In genomic region chr17:74512041-74512440, GRCh38 we compare ENCODE assay signal across 14 cellular contexts. TPM values are rescaled to one million over a fixed set of nuclear protein-coding genes. Genes with fewer than 3 reads are reported as not detected.
DNase-seq lines count a peak whose midpoint lies in the region; ATAC-seq and TF ChIP-seq lines count a peak whose summit lies in the region.
"Had no signal": no experiment of that assay in that cellular context is flagged by ENCODE, and none has a peak within 500 bp of the region (broad histone marks: within the 10 kb centered on the region; RNA-seq: fewer than 3 reads in every experiment).

No MANE protein-coding gene starts in this region.

- ATAC-seq in GM19035 (IDR thresholded peaks at IDR 0.05; ENCODE audit: unreplicated experiment) (no peak), GM18505 (IDR thresholded peaks at IDR 0.05; ENCODE audit: unreplicated experiment) (no peak)
- ATAC-seq: CD8-positive, alpha-beta T cell; SK-N-SH treated with all-trans-retinoic acid at 6 μM for 48 hours had no signal

- H3K4me3 ChIP-seq in mesenchymal stem cell (ENCODE audit: insufficient read depth in 1 of 2, low read depth in 1 of 2, low read length in 2 of 2) (no peak overlapping the region), dorsolateral prefrontal cortex (no peak overlapping the region)

- no peak overlapping the region for H2BK120ac ChIP-seq in mesenchymal stem cell (ENCODE audit: low read depth, low read length)

- peaks cover 0 to 4% of the 10 kb centered on the region in 2 experiments for H3K27me3 ChIP-seq in mesenchymal stem cell (ENCODE audit: control insufficient read depth in 1 of 2, insufficient read depth in 1 of 2, low read length in 2 of 2)
- peaks cover 0 to 5% (median 0%) of the 10 kb centered on the region in 45 donors for H3K27me3 ChIP-seq in dorsolateral prefrontal cortex

- H2AFZ ChIP-seq in mesenchymal stem cell (ENCODE audit: low read depth, low read length): no peak overlapping the region

- TF ChIP-seq POLR2A in GM18505 (IDR thresholded peaks at IDR 0.05; ENCODE audit: borderline replicate concordance, extremely low read depth, insufficient read depth, insufficient read length): no peak

- no peak overlapping the region for H4K91ac ChIP-seq in mesenchymal stem cell (ENCODE audit: low read length)

- H2BK15ac ChIP-seq in mesenchymal stem cell (ENCODE audit: low read depth, poor library complexity, severe bottlenecking): no peak overlapping the region

- no peak for TF ChIP-seq CTCF in dorsolateral prefrontal cortex (IDR thresholded peaks at IDR 0.05 in 54 of 56, conservative IDR thresholded peaks at IDR 0.05 in 2 of 56; ENCODE audit: low read depth in 1 of 56, partially characterized antibody in 56 of 56)

- intact Hi-C loops in dorsolateral prefrontal cortex (cut with DNase I): no loop called here

- no peak overlapping the region for H3K23ac ChIP-seq in mesenchymal stem cell (ENCODE audit: low read length in 2 of 2)

- H3K14ac ChIP-seq in mesenchymal stem cell (ENCODE audit: low read length in 2 of 2): no peak overlapping the region

- H4K8ac ChIP-seq in mesenchymal stem cell (ENCODE audit: low read length): no peak overlapping the region

- WGBS in mesenchymal stem cell: 81% methylated on average over 2 of the region's 2 CpGs

- H3K36me3 ChIP-seq in mesenchymal stem cell (ENCODE audit: control insufficient read depth in 1 of 2, insufficient read depth in 2 of 2, low read depth in 1 of 2, low read length in 2 of 2): no peaks in the 10 kb centered on the region

- no peaks in the 10 kb centered on the region for H3K9me3 ChIP-seq in mesenchymal stem cell (ENCODE audit: control insufficient read depth, low read length)

- no peaks in the 10 kb centered on the region for H3K79me1 ChIP-seq in mesenchymal stem cell (replicated peaks; ENCODE audit: low read length, poor library complexity, severe bottlenecking)

- no peak overlapping the region for H3K18ac ChIP-seq in mesenchymal stem cell (ENCODE audit: low read depth in 1 of 2, low read length in 2 of 2)

- no peak overlapping the region for H2BK5ac ChIP-seq in mesenchymal stem cell (ENCODE audit: low read depth, low read length, poor library complexity, severe bottlenecking)

- H3K4me2 ChIP-seq in mesenchymal stem cell (ENCODE audit: low read length, poor library complexity, severe bottlenecking): no peak overlapping the region
- H3K4me2 ChIP-seq: KMS-11 had no signal

- H3K27ac ChIP-seq in mesenchymal stem cell (ENCODE audit: low read length, poor library complexity, severe bottlenecking) (no peak overlapping the region), dorsolateral prefrontal cortex (no peak overlapping the region)
- H3K27ac ChIP-seq: KMS-11, VCaP had no signal

- no peaks in the 10 kb centered on the region for H3K4me1 ChIP-seq in mesenchymal stem cell (ENCODE audit: control insufficient read depth, insufficient read depth, low read depth, low read length)

- H3K4ac ChIP-seq in mesenchymal stem cell (ENCODE audit: low read depth in 1 of 2, low read length in 2 of 2): no peak overlapping the region

- H2BK12ac ChIP-seq in mesenchymal stem cell (ENCODE audit: low read length in 2 of 2): no peak overlapping the region

- H3K9ac ChIP-seq in mesenchymal stem cell (ENCODE audit: low read length): peak overlapping the region; percentile 85
- H3K9ac ChIP-seq: KMS-11 had no signal

- H2AK5ac ChIP-seq in mesenchymal stem cell (ENCODE audit: low read length, severe bottlenecking): no peak overlapping the region

- DNase-seq in AG08395 (ENCODE audit: low spot score): peak; percentile 76
- DNase-seq in H4 (ENCODE audit: low spot score): peak; percentile 86
- peak; percentile 61 for DNase-seq in astrocyte of the hippocampus (ENCODE audit: low read depth, low spot score)
- DNase-seq in mesenchymal stem cell: no peak
- no peak for DNase-seq in MV-4-11 (lab: John Stamatoyannopoulos, UW)
- no peak for DNase-seq in dorsolateral prefrontal cortex
- DNase-seq: NCI-H2081 treated with DMSO at 0.1 percent for 48 hours had no signal

RNA-seq across cellular contexts. Expression of gene CD300LB, which starts 19.2 kb away (rescaled TPM):
- total RNA-seq in H4 (2014; rRNA removed; shearing (Covaris generic)): not detected in 2 replicates
- polyA plus RNA-seq in mesenchymal stem cell (2013, experiment 1 of 2): not detected
- not detected for polyA plus RNA-seq in mesenchymal stem cell (2013, experiment 2 of 2)
- total RNA-seq in dorsolateral prefrontal cortex: under 1 TPM in 19 of 120 experiments, not detected in 101; 0.19 to 0.76 (median 0.30) TPM
- total RNA-seq: CD8-positive, alpha-beta T cell had no signal
- polyA plus RNA-seq: naive thymus-derived CD4-positive, alpha-beta T cell had no signal

RNA-seq across cellular contexts. Expression of gene CD300C, which starts 33.9 kb away (rescaled TPM):
- total RNA-seq in H4 (2014; rRNA removed; shearing (Covaris generic)): 0.37 and 0.45 TPM in 2 replicates
- polyA plus RNA-seq in mesenchymal stem cell (2013, experiment 1 of 2): not detected
- polyA plus RNA-seq in mesenchymal stem cell (2013, experiment 2 of 2): not detected
- total RNA-seq in dorsolateral prefrontal cortex: 1 to 10 TPM in 50 of 120 experiments, under 1 TPM in 59, not detected in 11; 0.31 to 3.6 (median 0.98) TPM
- total RNA-seq: CD8-positive, alpha-beta T cell had no signal
- polyA plus RNA-seq: naive thymus-derived CD4-positive, alpha-beta T cell had no signal

RNA-seq across cellular contexts. Expression of gene CD300A, which starts 45.6 kb away (rescaled TPM):
- total RNA-seq in H4 (2014; rRNA removed; shearing (Covaris generic)): not detected in 2 replicates
- polyA plus RNA-seq in mesenchymal stem cell (2013, experiment 1 of 2): not detected
- not detected for polyA plus RNA-seq in mesenchymal stem cell (2013, experiment 2 of 2)
- total RNA-seq in dorsolateral prefrontal cortex: 10 to 100 TPM in 17 of 120 experiments, 1 to 10 TPM in 103; 1.1 to 21.1 (median 5.5) TPM

RNA-seq across cellular contexts. Expression of gene CD300H, which starts 55.3 kb away (rescaled TPM):
- total RNA-seq in H4 (2014; rRNA removed; shearing (Covaris generic)): 0.78 TPM in 1 of 2 replicates, not detected in the other
- polyA plus RNA-seq in mesenchymal stem cell (2013, experiment 1 of 2): not detected
- not detected for polyA plus RNA-seq in mesenchymal stem cell (2013, experiment 2 of 2)
- not detected for total RNA-seq in dorsolateral prefrontal cortex
- total RNA-seq: CD8-positive, alpha-beta T cell had no signal
- polyA plus RNA-seq: naive thymus-derived CD4-positive, alpha-beta T cell had no signal

Comparison
In these comparisons a context has a peak if more than half of its experiments do, and no peak if none do; other contexts are left out.
1. DNase-seq: peak in AG08395 (single experiment), H4 (single experiment) and astrocyte of the hippocampus (single experiment); none in mesenchymal stem cell (single experiment), MV-4-11 (single experiment) and dorsolateral prefrontal cortex (0 of 10).